Comparison of ENCODE assay signal across 8 cellular contexts in genomic region chrX:12814434-12814833, GRCh38. TPM values are rescaled to one million over a fixed set of nuclear protein-coding genes. Genes with fewer than 3 reads are reported as not detected.
A peak's percentile ranks its signal among the peaks of the same experiment; 100 is the strongest.
DNase-seq lines count a peak whose midpoint lies in the region; ATAC-seq and TF ChIP-seq lines count a peak whose summit lies in the region.

No MANE protein-coding gene starts in this region.

- peaks cover 6% of the 10 kb centered on the region for H3K27me3 Mint-ChIP-seq in activated T-cell treated with anti-CD3 and anti-CD28 coated beads, Interleukin-2, amount 50 U/mL, for 72 hours (ENCODE audit: low read depth)

- no peak overlapping the region for H3K4me3 Mint-ChIP-seq in activated T-cell treated with anti-CD3 and anti-CD28 coated beads, Interleukin-2, amount 50 U/mL, for 72 hours

- peaks cover 2 to 14% of the 10 kb centered on the region in 2 donors for H3K36me3 Mint-ChIP-seq in activated T-cell treated with anti-CD3 and anti-CD28 coated beads, Interleukin-2, amount 50 U/mL, for 72 hours (ENCODE audit: insufficient read depth in 2 of 2)

- DNase-seq in NCI-H1417 (lab: John Stamatoyannopoulos, UW): peak in 2 of 3 experiments; percentile 21 to 76
- DNase-seq in NCI-H1417 treated with DMSO at 0.1 percent for 48 hours (lab: John Stamatoyannopoulos, UW): no peak
- peak; percentile 2 for DNase-seq in NCI-H2081 treated with DMSO at 0.1 percent for 48 hours (lab: John Stamatoyannopoulos, UW)
- DNase-seq in activated T-cell treated with anti-CD3 and anti-CD28 coated beads, Interleukin-2, amount 50 U/mL, for 72 hours: peak; percentile 28 to 36
- DNase-seq in glomerular visceral epithelial cell (ENCODE audit: extremely low spot score): peak; percentile 47
- peak; percentile 7 for DNase-seq in stimulated activated CD4-positive, alpha-beta T cell treated with anti-CD3 and anti-CD28 coated beads, Interleukin-4, amount 100 ng/mL, for 1 hour
- no peak for DNase-seq in omental fat pad (ENCODE audit: low spot score)

- no peak for TF ChIP-seq CTCF in omental fat pad (IDR thresholded peaks at IDR 0.05)

- ATAC-seq in GM19463 (IDR thresholded peaks at IDR 0.05; ENCODE audit: unreplicated experiment) (peak; percentile 79), omental fat pad (ENCODE audit: low FRiP score) (no peak)
- peak; percentile 39 to 48 for ATAC-seq in activated T-cell treated with anti-CD3 and anti-CD28 coated beads, Interleukin-2, amount 50 U/mL, for 72 hours (replicated peaks in 1 of 2)

- no peak overlapping the region for H3K27ac Mint-ChIP-seq in activated T-cell treated with anti-CD3 and anti-CD28 coated beads, Interleukin-2, amount 50 U/mL, for 72 hours

- H3K9me3 Mint-ChIP-seq in activated T-cell treated with anti-CD3 and anti-CD28 coated beads, Interleukin-2, amount 50 U/mL, for 72 hours: no peaks in the 10 kb centered on the region

- H3K4me1 Mint-ChIP-seq in activated T-cell treated with anti-CD3 and anti-CD28 coated beads, Interleukin-2, amount 50 U/mL, for 72 hours (ENCODE audit: low read depth): no peaks in the 10 kb centered on the region

RNA-seq across cellular contexts. Expression of gene PRPS2, which starts 23.2 kb away (rescaled TPM):
- total RNA-seq in activated T-cell treated with anti-CD3 and anti-CD28 coated beads, Interleukin-2, amount 50 U/mL, for 72 hours: 10 to 100 TPM; 71.4 to 74.1 TPM
- 10 to 100 TPM; 13.0 to 23.5 (median 19.4) TPM for total RNA-seq in omental fat pad

RNA-seq across cellular contexts. Expression of gene TLR7, which starts 52.4 kb away (rescaled TPM):
- total RNA-seq in activated T-cell treated with anti-CD3 and anti-CD28 coated beads, Interleukin-2, amount 50 U/mL, for 72 hours: under 1 TPM; 0.05 to 0.23 TPM
- total RNA-seq in omental fat pad: 1 to 10 TPM in 2 of 4 donors, under 1 TPM in 2; 0.32 to 1.3 (median 0.95) TPM

Comparison
In these comparisons a context has a peak if more than half of its experiments do, and no peak if none do; other contexts are left out.
1. DNase-seq: peak in NCI-H1417 (2 of 3), NCI-H2081 treated with DMSO at 0.1 percent for 48 hours (single experiment), activated T-cell treated with anti-CD3 and anti-CD28 coated beads, Interleukin-2, amount 50 U/mL, for 72 hours (2 of 2), glomerular visceral epithelial cell (single experiment) and stimulated activated CD4-positive, alpha-beta T cell treated with anti-CD3 and anti-CD28 coated beads, Interleukin-4, amount 100 ng/mL, for 1 hour (single experiment); none in NCI-H1417 treated with DMSO at 0.1 percent for 48 hours (single experiment) and omental fat pad (single experiment).